ENCODE assay signal across 9 cellular contexts in the genomic region with DNA sequence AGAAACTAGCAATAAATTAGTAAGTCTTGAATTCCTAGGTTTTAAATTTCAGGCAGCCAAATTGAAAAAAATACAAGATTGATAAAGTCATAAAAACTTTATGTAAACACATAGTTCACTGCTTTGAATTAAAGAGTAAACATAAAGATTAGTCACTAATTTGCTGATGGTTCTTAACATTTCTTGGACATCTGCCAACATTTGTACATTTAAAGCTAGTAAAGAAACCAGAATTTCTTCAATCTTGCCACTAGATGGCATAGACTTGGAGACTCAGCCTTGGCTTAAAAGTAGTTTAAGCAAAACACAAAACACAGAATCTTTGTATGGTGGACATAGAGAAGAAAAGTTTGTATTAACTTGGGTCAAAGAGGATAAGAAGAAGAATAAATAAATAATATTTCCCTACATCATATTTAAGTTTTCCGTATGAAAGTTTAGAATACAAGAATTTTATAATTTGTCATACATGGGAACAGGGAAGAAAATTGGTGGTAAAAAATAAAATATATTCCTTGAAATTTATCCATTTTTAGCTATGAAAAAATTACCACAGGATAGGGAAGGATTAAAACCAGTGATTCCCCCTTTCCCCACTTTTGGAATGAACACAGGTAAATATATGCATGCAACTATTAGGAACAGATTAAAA. TPM values are rescaled to one million over a fixed set of nuclear protein-coding genes. Genes with fewer than 3 reads are reported as not detected.
DNase-seq lines count a peak whose midpoint lies in the region; ATAC-seq and TF ChIP-seq lines count a peak whose summit lies in the region.
"Had no signal": no experiment of that assay in that cellular context is flagged by ENCODE, and none has a peak within 500 bp of the region (broad histone marks: within the 10 kb centered on the region; RNA-seq: fewer than 3 reads in every experiment).

No MANE protein-coding gene starts in this region.

- no peaks in the 10 kb centered on the region for H3K27me3 Mint-ChIP-seq in neural progenitor cell (ENCODE audit: insufficient read depth, low read depth)

- no peaks in the 10 kb centered on the region for H3K79me2 ChIP-seq in neural progenitor cell (ENCODE audit: low read depth)

- H3K27ac ChIP-seq in RWPE1 (no peak overlapping the region), neural progenitor cell (no peak overlapping the region)

- CTCF ChIA-PET in RWPE1 (lab: Yijun Ruan, JAX) = interaction anchor here (0.5 to 4.6 kb wide), 8 partner anchors 19 to 639 kb away, joined by 3 to 26 read pairs (median 3); no protein-coding TSS in a partner anchor

- DNase-seq in COR-L47 (lab: John Stamatoyannopoulos, UW) (peak; percentile 80), GM20000 (ENCODE audit: low spot score) (peak; percentile 46), NB4 (ENCODE audit: low read depth) (peak; percentile 62), RWPE1 (ENCODE audit: low spot score) (peak; percentile 58), epithelial cell of esophagus (ENCODE audit: low read depth) (peak; percentile 88), neural progenitor cell (ENCODE audit: low spot score) (peak; percentile 28)
- DNase-seq in activated naive CD4-positive, alpha-beta T cell treated with Interleukin-2 at 50 U/mL for 16 hours = no peak

- no peak overlapping the region for H3K4me3 ChIP-seq in NB4 (ENCODE audit: low read depth, low read length)
- H3K4me3 ChIP-seq in epithelial cell of esophagus (ENCODE audit: low read length) = no peak overlapping the region
- no peak overlapping the region for H3K4me3 ChIP-seq in neural progenitor cell

- H3K36me3 Mint-ChIP-seq in neural progenitor cell = no peaks in the 10 kb centered on the region
- H3K36me3 Mint-ChIP-seq: IgD-negative memory B cell had no signal

- no peak overlapping the region for H3K9ac ChIP-seq in neural progenitor cell

- no peak overlapping the region for H3K4me2 ChIP-seq in neural progenitor cell

- H3K27me3 ChIP-seq in neural progenitor cell = no peaks in the 10 kb centered on the region

- no peak overlapping the region for H2AFZ ChIP-seq in neural progenitor cell (replicated peaks)

- no peaks in the 10 kb centered on the region for H3F3A ChIP-seq in neural progenitor cell (ENCODE audit: low read depth)

- ATAC-seq in HG03045 (IDR thresholded peaks at IDR 0.05; ENCODE audit: unreplicated experiment) = no peak

- H3K4me3 Mint-ChIP-seq in neural progenitor cell = no peak overlapping the region
- H3K4me3 Mint-ChIP-seq: IgD-negative memory B cell had no signal

- no peaks in the 10 kb centered on the region for H3K9me3 ChIP-seq in neural progenitor cell (ENCODE audit: low read depth)

- H3K27ac Mint-ChIP-seq in neural progenitor cell = no peak overlapping the region
- H3K27ac Mint-ChIP-seq: IgD-negative memory B cell had no signal

- H3K9me3 Mint-ChIP-seq in neural progenitor cell = no peaks in the 10 kb centered on the region
- H3K9me3 Mint-ChIP-seq: IgD-negative memory B cell had no signal

- H3K36me3 ChIP-seq in neural progenitor cell = no peaks in the 10 kb centered on the region

- no peaks in the 10 kb centered on the region for H3K4me1 Mint-ChIP-seq in neural progenitor cell
- H3K4me1 Mint-ChIP-seq: IgD-negative memory B cell had no signal

- H4K20me1 ChIP-seq in neural progenitor cell (ENCODE audit: low read depth) = no peaks in the 10 kb centered on the region

- TF ChIP-seq CTCF in GM20000 (IDR thresholded peaks at IDR 0.05; ENCODE audit: extremely low read depth, missing control alignments) = peak; percentile 16
- peak; percentile 65 for TF ChIP-seq CTCF in NB4 (IDR thresholded peaks at IDR 0.05; ENCODE audit: low read depth, low read length)
- TF ChIP-seq CTCF in RWPE1 (conservative IDR thresholded peaks at IDR 0.05; ENCODE audit: low read depth) = peak; percentile 82
- TF ChIP-seq CTCF in epithelial cell of esophagus (IDR thresholded peaks at IDR 0.05; ENCODE audit: insufficient read depth, low read depth, low read length, missing control alignments) = peak; percentile 71
- peak; percentile 78 for TF ChIP-seq CTCF in neural progenitor cell (IDR thresholded peaks at IDR 0.05)

- H3K4me1 ChIP-seq in neural progenitor cell = no peaks in the 10 kb centered on the region

- POLR2A ChIA-PET in RWPE1 (lab: Yijun Ruan, JAX; ENCODE audit: low non-redundant PET) = no interaction called here

- TF ChIP-seq POLR2A in NB4 (IDR thresholded peaks at IDR 0.05; ENCODE audit: extremely low read depth, insufficient read length) = no peak

RNA-seq across cellular contexts. Expression of a gene that starts 41.7 kb away (rescaled TPM):
- total RNA-seq in neural progenitor cell (ENCODE audit: low replicate concordance) = 68.8 and 85.3 TPM in 2 replicates

Comparison
In these comparisons a context has a peak if more than half of its experiments do, and no peak if none do; other contexts are left out.
1. CTCF ChIP-seq: peak in every context shown above with its lines; median percentile 82 in RWPE1; 78 in neural progenitor cell; 71 in epithelial cell of esophagus; 65 in NB4; 16 in GM20000.